8 cellular contexts compared by ENCODE assay signal in the genomic region with DNA sequence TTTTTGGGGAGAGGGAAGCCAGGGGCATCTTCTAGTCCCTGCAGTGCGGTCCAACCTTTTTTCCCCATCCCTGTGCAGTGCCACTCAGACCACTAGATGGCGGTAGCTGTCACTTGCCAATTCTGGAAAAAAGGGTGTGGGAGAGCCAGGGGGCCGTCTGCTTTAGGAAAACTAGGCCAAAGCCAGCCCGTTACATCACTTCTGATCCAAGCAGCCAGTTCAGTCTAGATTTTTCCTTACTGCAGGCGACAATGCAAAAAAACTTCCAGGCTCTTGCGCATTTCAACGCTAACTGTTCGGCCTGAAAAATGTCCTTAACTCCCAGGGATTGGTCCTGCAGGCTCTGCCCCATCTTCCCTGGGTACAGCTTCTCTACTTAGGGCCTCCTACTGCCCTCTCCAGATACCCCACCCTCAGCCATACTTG.
A peak's percentile ranks its signal among the peaks of the same experiment; 100 is the strongest.
DNase-seq lines count a peak whose midpoint lies in the region; ATAC-seq and TF ChIP-seq lines count a peak whose summit lies in the region.

No MANE protein-coding gene starts in this region.

- peak; percentile 58 for ATAC-seq in GM21390 (IDR thresholded peaks at IDR 0.05; ENCODE audit: unreplicated experiment)
- no peak for ATAC-seq in HG03342 (IDR thresholded peaks at IDR 0.05; ENCODE audit: unreplicated experiment)

- peak; percentile 98 for TF ChIP-seq CTCF in epithelial cell of proximal tubule (conservative IDR thresholded peaks at IDR 0.05; ENCODE audit: low read depth, low read length)

- peak; percentile 2 to 11 for DNase-seq in AML-193 (lab: John Stamatoyannopoulos, UW)
- DNase-seq in NCI-H446 treated with DMSO at 0.1 percent for 48 hours (lab: John Stamatoyannopoulos, UW): peak; percentile 28
- peak; percentile 71 for DNase-seq in activated CD8-positive, alpha-beta memory T cell treated with anti-CD3 and anti-CD28 coated beads, Interleukin-2, amount 50 U/mL, for 48 hours
- DNase-seq in epithelial cell of proximal tubule (ENCODE audit: low read depth): no peak
- peak; percentile 59 for DNase-seq in mucosa of gallbladder (ENCODE audit: low spot score)
- peak; percentile 4 to 14 for DNase-seq in stimulated activated CD8-positive, alpha-beta memory T cell treated with anti-CD3 and anti-CD28 coated beads, Interleukin-7, amount 100 ng/mL, for 1 hour (ENCODE audit: low read depth in 2 of 2)

- H3K4me3 ChIP-seq in epithelial cell of proximal tubule (ENCODE audit: low read depth, low read length): no peak overlapping the region
